Comparison of ENCODE assay signal across 2 cellular contexts in the genomic region with DNA sequence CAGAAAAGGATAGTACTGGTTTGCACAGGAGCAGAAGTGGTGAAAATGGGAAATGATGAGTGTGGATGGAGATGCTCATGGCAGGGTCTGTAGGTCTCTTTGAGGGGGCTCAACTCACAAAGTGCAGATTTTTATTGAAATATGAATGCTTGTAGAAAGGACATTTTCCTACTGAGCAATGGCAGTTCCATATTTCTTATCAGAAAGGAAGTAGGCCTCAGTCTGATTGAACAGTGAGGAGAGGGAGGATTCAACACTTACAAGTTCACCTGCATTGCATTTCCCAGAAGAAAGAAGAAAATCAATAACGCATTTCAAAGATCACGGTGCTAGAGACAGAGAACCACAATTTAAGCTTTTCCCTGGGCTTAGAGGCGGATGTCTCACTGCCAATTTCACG.
TF ChIP-seq lines count a peak whose summit lies in the region.

No MANE protein-coding gene starts in this region.

TF ChIP-seq in H1, 55 proteins besides CTCF, POLR2A, EP300 and RAD21:
- TF ChIP-seq, protein P1, sequence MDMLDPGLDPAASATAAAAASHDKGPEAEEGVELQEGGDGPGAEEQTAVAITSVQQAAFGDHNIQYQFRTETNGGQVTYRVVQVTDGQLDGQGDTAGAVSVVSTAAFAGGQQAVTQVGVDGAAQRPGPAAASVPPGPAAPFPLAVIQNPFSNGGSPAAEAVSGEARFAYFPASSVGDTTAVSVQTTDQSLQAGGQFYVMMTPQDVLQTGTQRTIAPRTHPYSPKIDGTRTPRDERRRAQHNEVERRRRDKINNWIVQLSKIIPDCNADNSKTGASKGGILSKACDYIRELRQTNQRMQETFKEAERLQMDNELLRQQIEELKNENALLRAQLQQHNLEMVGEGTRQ (IDR thresholded peaks at IDR 0.05; ENCODE audit: low read length): no peak
- no peak for TF ChIP-seq ATF3 (IDR thresholded peaks at IDR 0.05; ENCODE audit: insufficient read depth, low read depth, low read length)
- TF ChIP-seq SP1 (IDR thresholded peaks at IDR 0.05; ENCODE audit: low read depth, low read length): no peak
- TF ChIP-seq CBX8 (IDR thresholded peaks at IDR 0.05; ENCODE audit: borderline replicate concordance, low read depth, low read length): no peak
- TF ChIP-seq SIN3A (conservative IDR thresholded peaks at IDR 0.05 in 1 of 2, IDR thresholded peaks at IDR 0.05 in 1 of 2; ENCODE audit: low read depth in 1 of 2, low read length in 2 of 2): no peak
- no peak for TF ChIP-seq CTBP2 (IDR thresholded peaks at IDR 0.05; ENCODE audit: borderline replicate concordance, insufficient read depth, insufficient read length, low read length)
- no peak for TF ChIP-seq ASH2L (IDR thresholded peaks at IDR 0.05; ENCODE audit: low read length)
- no peak for TF ChIP-seq BRCA1 (IDR thresholded peaks at IDR 0.05; ENCODE audit: low read depth, low read length)
- no peak for TF ChIP-seq ZNF274 (IDR thresholded peaks at IDR 0.05; ENCODE audit: borderline replicate concordance, extremely low read depth, low read length)
- no peak for TF ChIP-seq TCF12 (IDR thresholded peaks at IDR 0.05; ENCODE audit: low read depth, low read length)
- no peak for TF ChIP-seq HDAC2 (IDR thresholded peaks at IDR 0.05; ENCODE audit: borderline replicate concordance in 1 of 2, low read depth in 2 of 2, low read length in 2 of 2)
- TF ChIP-seq SP2 (IDR thresholded peaks at IDR 0.05; ENCODE audit: low read length): no peak
- no peak for TF ChIP-seq CEBPB (IDR thresholded peaks at IDR 0.05; ENCODE audit: low read depth, low read length)
- no peak for TF ChIP-seq EGR1 (IDR thresholded peaks at IDR 0.05; ENCODE audit: borderline replicate concordance, low read depth, low read length)
- no peak for TF ChIP-seq TAF7 (optimal IDR thresholded peaks at IDR 0.05; ENCODE audit: borderline replicate concordance, low read depth, low read length)
- no peak for TF ChIP-seq CBX5 (IDR thresholded peaks at IDR 0.05; ENCODE audit: low read depth, low read length)
- no peak for TF ChIP-seq SIRT6 (IDR thresholded peaks at IDR 0.05; ENCODE audit: low read length)
- no peak for TF ChIP-seq ATF2 (IDR thresholded peaks at IDR 0.05; ENCODE audit: low read length)
- TF ChIP-seq EZH2 (IDR thresholded peaks at IDR 0.05; ENCODE audit: low read depth, low read length, severe bottlenecking): no peak
- no peak for TF ChIP-seq YY1 (IDR thresholded peaks at IDR 0.05; ENCODE audit: low read depth, low read length)

TF ChIP-seq in HEK293T, 16 proteins besides CTCF, POLR2A, EP300 and RAD21:
- TF ChIP-seq TARDBP (IDR thresholded peaks at IDR 0.05) (no peak), SUZ12 (IDR thresholded peaks at IDR 0.05) (no peak), L3MBTL2 (conservative IDR thresholded peaks at IDR 0.05) (no peak), FOXM1 (IDR thresholded peaks at IDR 0.05; ENCODE audit: borderline replicate concordance) (no peak), CTBP1 (IDR thresholded peaks at IDR 0.05; ENCODE audit: borderline replicate concordance) (no peak), FOXK2 (IDR thresholded peaks at IDR 0.05) (no peak), PKNOX1 (IDR thresholded peaks at IDR 0.05) (no peak), ARNT (IDR thresholded peaks at IDR 0.05) (no peak), LEF1 (IDR thresholded peaks at IDR 0.05; ENCODE audit: borderline replicate concordance) (no peak), NFRKB (IDR thresholded peaks at IDR 0.05) (no peak), ELF4 (IDR thresholded peaks at IDR 0.05) (no peak), BHLHE40 (IDR thresholded peaks at IDR 0.05; ENCODE audit: borderline replicate concordance) (no peak), HDGF (IDR thresholded peaks at IDR 0.05; ENCODE audit: borderline replicate concordance) (no peak), ZNF384 (IDR thresholded peaks at IDR 0.05) (no peak), FOXA1 (IDR thresholded peaks at IDR 0.05) (no peak), SP1 (IDR thresholded peaks at IDR 0.05) (no peak)
